In the genomic region with DNA sequence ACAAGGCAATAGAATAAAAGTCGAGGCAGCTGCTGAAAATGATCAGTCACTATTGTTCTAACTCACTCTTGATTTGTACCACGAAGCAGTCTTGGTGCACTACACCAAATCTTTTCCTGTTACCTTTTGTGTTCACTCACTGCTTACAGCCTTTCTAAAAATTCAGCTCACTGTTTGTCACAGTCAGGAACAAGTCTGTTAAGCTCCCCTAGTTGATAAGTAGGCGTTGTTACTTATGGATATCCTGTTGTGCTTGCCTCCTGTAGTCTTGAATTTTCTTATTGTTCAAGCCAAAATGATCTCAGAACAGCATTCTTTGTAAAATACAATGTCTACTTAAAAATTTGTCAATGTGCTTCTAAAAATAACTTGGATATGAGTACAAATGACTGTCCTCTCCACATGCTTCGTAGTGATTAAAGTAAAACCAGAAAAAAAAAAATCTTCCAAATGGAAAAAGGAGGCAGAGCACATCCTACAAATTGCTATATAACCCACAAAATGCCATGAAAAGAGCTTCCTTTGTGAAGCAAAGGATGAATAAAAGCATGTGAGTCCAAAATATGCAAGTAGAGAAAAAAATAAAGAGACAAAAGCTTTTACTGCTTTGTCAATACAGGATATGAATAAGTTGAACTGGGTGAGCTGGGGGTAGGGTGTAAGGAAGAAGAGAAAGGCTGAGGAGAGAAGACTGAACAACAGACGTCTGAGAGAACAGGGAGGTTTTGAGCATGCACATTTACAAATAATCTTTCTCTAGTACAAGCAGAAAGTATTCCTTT, we compare ENCODE assay signal across 21 cellular contexts.
DNase-seq lines count a peak whose midpoint lies in the region; ATAC-seq and TF ChIP-seq lines count a peak whose summit lies in the region.
"Had no signal": no experiment of that assay in that cellular context is flagged by ENCODE, and none has a peak within 500 bp of the region (broad histone marks: within the 10 kb centered on the region; RNA-seq: fewer than 3 reads in every experiment).

No MANE protein-coding gene starts in this region.

- no peaks in the 10 kb centered on the region for H3K36me3 Mint-ChIP-seq in naive thymus-derived CD8-positive, alpha-beta T cell
- H3K36me3 Mint-ChIP-seq: brain; CD4-positive, alpha-beta memory T cell; memory B cell; stimulated activated memory B cell treated with anti-CD40 and anti-IgM and Interleukin-4, amounts not matched to agents 10 μg/mL and 1 μg/mL and 100 μg/mL, for 72 hours had no signal

- POLR2A ChIA-PET in A673 (lab: Charles Lee; ENCODE audit: low non-redundant PET): no interaction called here
- POLR2A ChIA-PET in naive thymus-derived CD8-positive, alpha-beta T cell (lab: Charles Lee): no interaction called here
- POLR2A ChIA-PET in RWPE1 (lab: Yijun Ruan, JAX; ENCODE audit: low non-redundant PET): no interaction called here

- no peak overlapping the region for H3K4me3 Mint-ChIP-seq in naive thymus-derived CD8-positive, alpha-beta T cell
- H3K4me3 Mint-ChIP-seq: CD4-positive, alpha-beta memory T cell; effector memory CD8-positive, alpha-beta T cell; memory B cell; stimulated activated memory B cell treated with anti-CD40 and anti-IgM and Interleukin-4, amounts not matched to agents 10 μg/mL and 1 μg/mL and 100 μg/mL, for 72 hours; T-helper 17 cell had no signal

- no peaks in the 10 kb centered on the region for H3K27me3 ChIP-seq in A673 (replicated peaks; ENCODE audit: insufficient read depth, low read depth, low read length, poor library complexity)
- H3K27me3 ChIP-seq: upper lobe of right lung had no signal

- H3K36me3 ChIP-seq in A673 (ENCODE audit: insufficient read depth, low read length, poor library complexity, severe bottlenecking): no peaks in the 10 kb centered on the region
- H3K36me3 ChIP-seq: upper lobe of right lung had no signal

- peaks cover 0 to 1% (median 0%) of the 10 kb centered on the region in 4 donors for H3K4me1 Mint-ChIP-seq in naive thymus-derived CD8-positive, alpha-beta T cell
- H3K4me1 Mint-ChIP-seq: CD4-positive, alpha-beta memory T cell; memory B cell; stimulated activated memory B cell treated with anti-CD40 and anti-IgM and Interleukin-4, amounts not matched to agents 10 μg/mL and 1 μg/mL and 100 μg/mL, for 72 hours; T-helper 17 cell had no signal

- BruUV-seq in A673 (replicated peaks; lab: Mats Ljungman, UMichigan): no TSS peak

- peaks cover 0 to 13% (median 5%) of the 10 kb centered on the region in 9 donors for H3K9me3 Mint-ChIP-seq in naive thymus-derived CD8-positive, alpha-beta T cell
- H3K9me3 Mint-ChIP-seq: memory B cell had no signal

- DNase-seq in A673 (ENCODE audit: low spot score): peak; percentile 35
- DNase-seq in HS-5 (ENCODE audit: low read depth): peak; percentile 3
- DNase-seq in choroid plexus epithelial cell (ENCODE audit: low read depth): peak; percentile 37
- DNase-seq in iris pigment epithelial cell (ENCODE audit: low read depth): peak; percentile 8
- no peak for DNase-seq in DMS79 (lab: John Stamatoyannopoulos, UW)
- DNase-seq in naive thymus-derived CD8-positive, alpha-beta T cell: no peak
- no peak for DNase-seq in RWPE1 (ENCODE audit: low spot score)
- no peak for DNase-seq in left cardiac atrium
- DNase-seq: activated naive CD4-positive, alpha-beta T cell treated with Interleukin-2 at 50 U/mL for 16 hours; CD4-positive, alpha-beta memory T cell; effector memory CD8-positive, alpha-beta T cell; islet precursor cell; NCI-H2171; nucleus accumbens; T-helper 17 cell; upper lobe of right lung had no signal

- CTCF ChIA-PET in A673 (lab: Charles Lee) (no interaction called here), RWPE1 (lab: Yijun Ruan, JAX) (interaction anchor here (0.9 kb wide), 1 partner anchor 29 kb away, joined by 3 read pairs; no protein-coding TSS in a partner anchor)

- no peak for TF ChIP-seq CTCF in A673 (conservative IDR thresholded peaks at IDR 0.05; ENCODE audit: low read depth, low read length)
- TF ChIP-seq CTCF in choroid plexus epithelial cell (conservative IDR thresholded peaks at IDR 0.05; ENCODE audit: low read depth, low read length): no peak
- TF ChIP-seq CTCF in RWPE1 (conservative IDR thresholded peaks at IDR 0.05; ENCODE audit: low read depth): no peak

- ATAC-seq in naive thymus-derived CD8-positive, alpha-beta T cell: no peak
- ATAC-seq in left cardiac atrium: no peak
- ATAC-seq: A549; activated CD4-positive, CD25-positive, alpha-beta regulatory T cell treated with anti-CD3 and anti-CD28 coated beads, Interleukin-2, amount 50 U/mL, for 24 hours; effector memory CD8-positive, alpha-beta T cell; stimulated activated memory B cell treated with anti-CD40 and anti-IgM and Interleukin-4, amounts not matched to agents 10 μg/mL and 1 μg/mL and 100 μg/mL, for 72 hours; T-helper 17 cell; upper lobe of right lung had no signal

- H3K4me1 ChIP-seq in A673 (ENCODE audit: insufficient read depth, low read length, poor library complexity, severe bottlenecking): peaks cover 4% of the 10 kb centered on the region
- H3K4me1 ChIP-seq: A549, upper lobe of right lung had no signal

- H3K27me3 Mint-ChIP-seq in naive thymus-derived CD8-positive, alpha-beta T cell: no peaks in the 10 kb centered on the region
- H3K27me3 Mint-ChIP-seq: brain; CD4-positive, alpha-beta memory T cell; effector memory CD8-positive, alpha-beta T cell; memory B cell; stimulated activated memory B cell treated with anti-CD40 and anti-IgM and Interleukin-4, amounts not matched to agents 10 μg/mL and 1 μg/mL and 100 μg/mL, for 72 hours; T-helper 17 cell had no signal

- H3K27ac ChIP-seq in A673 (ENCODE audit: low read depth, low read length, poor library complexity, severe bottlenecking) (no peak overlapping the region), RWPE1 (no peak overlapping the region)
- H3K27ac ChIP-seq: A549, upper lobe of right lung had no signal

- no peak overlapping the region for H3K27ac Mint-ChIP-seq in naive thymus-derived CD8-positive, alpha-beta T cell
- H3K27ac Mint-ChIP-seq: CD4-positive, alpha-beta memory T cell; effector memory CD8-positive, alpha-beta T cell; memory B cell; stimulated activated memory B cell treated with anti-CD40 and anti-IgM and Interleukin-4, amounts not matched to agents 10 μg/mL and 1 μg/mL and 100 μg/mL, for 72 hours; T-helper 17 cell had no signal

- peaks cover 5% of the 10 kb centered on the region for H3K9me3 ChIP-seq in A673 (ENCODE audit: low read depth, low read length, poor library complexity, severe bottlenecking)
- H3K9me3 ChIP-seq: upper lobe of right lung had no signal

- intact Hi-C loops in A673 (cut with micrococcal nuclease; ENCODE audit: unreplicated experiment) (no loop called here), left cardiac atrium (cut with DNase I) (no loop called here)

- H3K4me3 ChIP-seq in A673 (ENCODE audit: low read depth, low read length, poor library complexity, severe bottlenecking): no peak overlapping the region
- no peak overlapping the region for H3K4me3 ChIP-seq in choroid plexus epithelial cell (ENCODE audit: low read depth, low read length)
- H3K4me3 ChIP-seq: A549, upper lobe of right lung had no signal

Comparison
In these comparisons a context has a peak if more than half of its experiments do, and no peak if none do; other contexts are left out.
1. DNase-seq: peak in A673 (single experiment), HS-5 (single experiment), choroid plexus epithelial cell (single experiment) and iris pigment epithelial cell (single experiment); none in DMS79 (single experiment), naive thymus-derived CD8-positive, alpha-beta T cell (0 of 10), RWPE1 (single experiment) and left cardiac atrium (single experiment).